1 cellular context compared by ENCODE assay signal in the genomic region with DNA sequence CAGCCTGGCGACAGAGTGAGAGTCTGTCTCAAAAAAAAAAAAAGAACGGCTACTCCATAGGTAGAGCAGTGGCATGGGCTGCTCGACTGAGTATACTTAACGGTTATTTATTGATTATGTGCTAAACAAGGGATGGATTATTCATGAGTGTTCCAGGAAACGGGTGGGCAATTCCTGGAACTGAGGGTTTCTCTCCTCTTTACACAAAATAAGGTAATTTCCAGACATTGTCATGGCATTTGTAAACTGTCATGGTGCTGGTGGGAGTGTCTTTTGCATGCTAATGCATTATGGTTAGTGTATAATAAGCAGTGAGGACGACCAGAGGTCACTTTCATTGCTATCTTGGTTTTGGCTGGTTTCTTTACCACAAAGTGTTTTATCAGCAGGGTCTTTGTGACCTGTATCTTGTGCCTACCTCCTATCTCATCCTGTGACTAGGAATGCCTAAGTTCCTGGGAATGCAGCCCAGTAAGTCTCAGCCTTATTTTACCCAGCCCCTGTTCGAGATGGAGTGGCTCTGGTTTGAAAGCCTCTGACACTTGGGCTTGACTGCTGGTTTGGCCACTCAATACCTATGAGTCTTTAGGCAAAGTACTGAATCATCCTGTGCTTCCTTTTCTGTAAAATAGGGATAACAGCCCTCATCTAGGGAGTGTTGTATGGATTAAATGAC.
TF ChIP-seq lines count a peak whose summit lies in the region.

No MANE protein-coding gene starts in this region.

TF ChIP-seq in K562, 482 proteins besides CTCF, POLR2A, EP300 and RAD21 (continued from another document and continues in another):
- no peak for TF ChIP-seq TOE1 (IDR thresholded peaks at IDR 0.05; ENCODE audit: borderline replicate concordance)
- no peak for TF ChIP-seq TOE1 (CRISPR knock-in tag; IDR thresholded peaks at IDR 0.05; ENCODE audit: borderline replicate concordance, low read depth)
- TF ChIP-seq BRF1 (IDR thresholded peaks at IDR 0.05; ENCODE audit: borderline replicate concordance, extremely low read depth, insufficient read length): no peak
- peak; percentile 77 for TF ChIP-seq ESRRA (IDR thresholded peaks at IDR 0.05; ENCODE audit: borderline replicate concordance, low read depth)
- no peak for TF ChIP-seq ESRRB (CRISPR knock-in tag; IDR thresholded peaks at IDR 0.05; ENCODE audit: borderline replicate concordance)
- TF ChIP-seq HIVEP1 (CRISPR knock-in tag; IDR thresholded peaks at IDR 0.05): no peak
- no peak for TF ChIP-seq NFE2L1 (tag; IDR thresholded peaks at IDR 0.05; ENCODE audit: borderline replicate concordance, low read depth)
- TF ChIP-seq PPARD (CRISPR knock-in tag; IDR thresholded peaks at IDR 0.05): no peak
- 0 out of 2 replicates have a peak, but pooled peaks have one; percentile 45 for TF ChIP-seq ZNF584 (CRISPR knock-in tag; IDR thresholded peaks at IDR 0.05; ENCODE audit: low read depth)
- TF ChIP-seq MEF2D (tag; conservative IDR thresholded peaks at IDR 0.05; ENCODE audit: low read depth): peak; percentile 77
- peak in 1 of 2 experiments; percentile 76; a peak in 1 of 4 replicates for TF ChIP-seq ZNF639 (CRISPR knock-in tag; conservative IDR thresholded peaks at IDR 0.05 in 1 of 2, IDR thresholded peaks at IDR 0.05 in 1 of 2)
- TF ChIP-seq RBM39 (optimal IDR thresholded peaks at IDR 0.05; ENCODE audit: low read depth, low read length): no peak
- TF ChIP-seq TEAD4 (IDR thresholded peaks at IDR 0.05; ENCODE audit: low read length): no peak
- TF ChIP-seq TEAD4 (CRISPR knock-in tag; IDR thresholded peaks at IDR 0.05; ENCODE audit: borderline replicate concordance): no peak
- TF ChIP-seq, protein P1, sequence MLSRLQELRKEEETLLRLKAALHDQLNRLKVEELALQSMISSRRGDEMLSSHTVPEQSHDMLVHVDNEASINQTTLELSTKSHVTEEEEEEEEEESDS (CRISPR knock-in tag; IDR thresholded peaks at IDR 0.05): no peak
- TF ChIP-seq, protein P2, sequence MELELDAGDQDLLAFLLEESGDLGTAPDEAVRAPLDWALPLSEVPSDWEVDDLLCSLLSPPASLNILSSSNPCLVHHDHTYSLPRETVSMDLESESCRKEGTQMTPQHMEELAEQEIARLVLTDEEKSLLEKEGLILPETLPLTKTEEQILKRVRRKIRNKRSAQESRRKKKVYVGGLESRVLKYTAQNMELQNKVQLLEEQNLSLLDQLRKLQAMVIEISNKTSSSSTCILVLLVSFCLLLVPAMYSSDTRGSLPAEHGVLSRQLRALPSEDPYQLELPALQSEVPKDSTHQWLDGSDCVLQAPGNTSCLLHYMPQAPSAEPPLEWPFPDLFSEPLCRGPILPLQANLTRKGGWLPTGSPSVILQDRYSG (tag; conservative IDR thresholded peaks at IDR 0.05; ENCODE audit: low read depth): peak; percentile 88
- 0 out of 2 replicates have a peak, but pooled peaks have one; percentile 8 for TF ChIP-seq RFX1 (IDR thresholded peaks at IDR 0.05)
- no peak for TF ChIP-seq MGA (IDR thresholded peaks at IDR 0.05)
- TF ChIP-seq, protein P3, sequence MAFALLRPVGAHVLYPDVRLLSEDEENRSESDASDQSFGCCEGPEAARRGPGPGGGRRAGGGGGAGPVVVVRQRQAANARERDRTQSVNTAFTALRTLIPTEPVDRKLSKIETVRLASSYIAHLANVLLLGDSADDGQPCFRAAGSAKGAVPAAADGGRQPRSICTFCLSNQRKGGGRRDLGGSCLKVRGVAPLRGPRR (CRISPR knock-in tag; IDR thresholded peaks at IDR 0.05): no peak
- TF ChIP-seq, protein P4, sequence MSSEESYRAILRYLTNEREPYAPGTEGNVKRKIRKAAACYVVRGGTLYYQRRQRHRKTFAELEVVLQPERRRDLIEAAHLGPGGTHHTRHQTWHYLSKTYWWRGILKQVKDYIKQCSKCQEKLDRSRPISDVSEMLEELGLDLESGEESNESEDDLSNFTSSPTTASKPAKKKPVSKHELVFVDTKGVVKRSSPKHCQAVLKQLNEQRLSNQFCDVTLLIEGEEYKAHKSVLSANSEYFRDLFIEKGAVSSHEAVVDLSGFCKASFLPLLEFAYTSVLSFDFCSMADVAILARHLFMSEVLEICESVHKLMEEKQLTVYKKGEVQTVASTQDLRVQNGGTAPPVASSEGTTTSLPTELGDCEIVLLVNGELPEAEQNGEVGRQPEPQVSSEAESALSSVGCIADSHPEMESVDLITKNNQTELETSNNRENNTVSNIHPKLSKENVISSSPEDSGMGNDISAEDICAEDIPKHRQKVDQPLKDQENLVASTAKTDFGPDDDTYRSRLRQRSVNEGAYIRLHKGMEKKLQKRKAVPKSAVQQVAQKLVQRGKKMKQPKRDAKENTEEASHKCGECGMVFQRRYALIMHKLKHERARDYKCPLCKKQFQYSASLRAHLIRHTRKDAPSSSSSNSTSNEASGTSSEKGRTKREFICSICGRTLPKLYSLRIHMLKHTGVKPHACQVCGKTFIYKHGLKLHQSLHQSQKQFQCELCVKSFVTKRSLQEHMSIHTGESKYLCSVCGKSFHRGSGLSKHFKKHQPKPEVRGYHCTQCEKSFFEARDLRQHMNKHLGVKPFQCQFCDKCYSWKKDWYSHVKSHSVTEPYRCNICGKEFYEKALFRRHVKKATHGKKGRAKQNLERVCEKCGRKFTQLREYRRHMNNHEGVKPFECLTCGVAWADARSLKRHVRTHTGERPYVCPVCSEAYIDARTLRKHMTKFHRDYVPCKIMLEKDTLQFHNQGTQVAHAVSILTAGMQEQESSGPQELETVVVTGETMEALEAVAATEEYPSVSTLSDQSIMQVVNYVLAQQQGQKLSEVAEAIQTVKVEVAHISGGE (CRISPR knock-in tag; IDR thresholded peaks at IDR 0.05): 0 out of 6 replicates have a peak, but pooled peaks of 1 of the 3 experiments have one; percentile 31
- TF ChIP-seq ZNF3 (CRISPR knock-in tag; IDR thresholded peaks at IDR 0.05): no peak
- no peak for TF ChIP-seq ZNF707 (CRISPR knock-in tag; conservative IDR thresholded peaks at IDR 0.05)
- TF ChIP-seq RBM22 (IDR thresholded peaks at IDR 0.05; ENCODE audit: low read depth, low read length, poor library complexity, severe bottlenecking): no peak
- TF ChIP-seq SMARCB1 (IDR thresholded peaks at IDR 0.05; ENCODE audit: insufficient read length, low read depth): no peak
- TF ChIP-seq DIDO1 (tag; IDR thresholded peaks at IDR 0.05; ENCODE audit: low read depth): no peak
- peak; percentile 34; the same call in 1 of the 2 replicates for TF ChIP-seq ARID1B (IDR thresholded peaks at IDR 0.05)
- TF ChIP-seq, protein P5, sequence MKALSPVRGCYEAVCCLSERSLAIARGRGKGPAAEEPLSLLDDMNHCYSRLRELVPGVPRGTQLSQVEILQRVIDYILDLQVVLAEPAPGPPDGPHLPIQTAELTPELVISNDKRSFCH (CRISPR knock-in tag; IDR thresholded peaks at IDR 0.05): no peak
- TF ChIP-seq, protein P5 (tag; IDR thresholded peaks at IDR 0.05): peak; percentile 86; the same call in 1 of the 2 replicates
- TF ChIP-seq SMAD4 (CRISPR knock-in tag; conservative IDR thresholded peaks at IDR 0.05): peak; percentile 62; the same call in 1 of the 2 replicates
- no peak for TF ChIP-seq ZSCAN29 (IDR thresholded peaks at IDR 0.05)
- TF ChIP-seq CTCFL (IDR thresholded peaks at IDR 0.05; ENCODE audit: borderline replicate concordance, insufficient read depth, low read depth, low read length, poor library complexity, severe bottlenecking): no peak
